Comparison of ENCODE assay signal across 18 cellular contexts in the genomic region with DNA sequence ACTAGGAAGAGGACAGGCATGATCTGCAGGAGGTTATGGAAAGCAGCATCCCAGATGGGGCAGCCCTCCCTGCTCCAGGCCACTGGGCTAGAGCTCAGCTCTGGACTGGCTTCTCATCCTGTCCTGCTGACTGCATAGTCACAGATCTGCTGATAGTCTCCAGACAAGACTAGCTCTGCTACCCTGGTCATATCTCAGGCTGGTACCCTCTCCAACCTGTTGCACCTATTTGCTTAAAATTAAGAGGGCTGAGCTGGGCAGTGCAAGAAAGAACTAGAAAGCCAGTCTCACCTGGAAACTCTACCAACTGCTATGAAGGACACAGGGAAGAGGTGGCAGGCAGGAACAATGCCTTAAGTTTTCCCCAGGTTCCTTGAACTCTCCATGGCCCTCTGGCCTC. TPM values are rescaled to one million over a fixed set of nuclear protein-coding genes. Genes with fewer than 3 reads are reported as not detected.
DNase-seq lines count a peak whose midpoint lies in the region; ATAC-seq and TF ChIP-seq lines count a peak whose summit lies in the region.
"Had no signal": no experiment of that assay in that cellular context is flagged by ENCODE, and none has a peak within 500 bp of the region (broad histone marks: within the 10 kb centered on the region; RNA-seq: fewer than 3 reads in every experiment).

No MANE protein-coding gene starts in this region.

- intact Hi-C loops in psoas muscle (cut with DNase I): no loop called here
- intact Hi-C loops in activated T-helper 2 cell treated with anti-CD3 and anti-CD28 coated beads, Interferon-gamma antibody, Interleukin-2, Interleukin-4, amounts not matched to agents 10 μg/mL and 5 μg/mL and 100 μg/mL, durations not matched to agents 14 hours and 24 hours and 36 hours (cut with micrococcal nuclease): loop anchor here (1.0 kb wide), 1 partner anchor 7 kb away; no protein-coding TSS in a partner anchor

- no peak for ATAC-seq in psoas muscle
- no peak for ATAC-seq in GM21528 (IDR thresholded peaks at IDR 0.05; ENCODE audit: low FRiP score, unreplicated experiment)
- no peak for ATAC-seq in HG02610 (IDR thresholded peaks at IDR 0.05; ENCODE audit: unreplicated experiment)
- ATAC-seq: lower lobe of right lung, Panc1 had no signal

- no peak overlapping the region for H3K27ac Mint-ChIP-seq in activated T-helper 2 cell treated with anti-CD3 and anti-CD28 coated beads, Interferon-gamma antibody, Interleukin-2, Interleukin-4, amounts not matched to agents 10 μg/mL and 5 μg/mL and 100 μg/mL, durations not matched to agents 14 hours and 24 hours and 36 hours

- H3K9ac ChIP-seq in Karpas-422 (ENCODE audit: low read length): peak overlapping the region; percentile 67

- H3K9me2 ChIP-seq in Karpas-422 (replicated peaks; ENCODE audit: insufficient read depth, low read length): no peaks in the 10 kb centered on the region

- H3K4me3 ChIP-seq in Karpas-422 (ENCODE audit: low read length): peak overlapping the region; percentile 39
- H3K4me3 ChIP-seq in effector memory CD4-positive, alpha-beta T cell (ENCODE audit: insufficient read depth, low read depth, low read length, poor library complexity, severe bottlenecking): no peak overlapping the region
- H3K4me3 ChIP-seq in psoas muscle: no peak overlapping the region
- H3K4me3 ChIP-seq: lower lobe of right lung, smooth muscle cell had no signal

- no peak overlapping the region for H3K4me3 Mint-ChIP-seq in activated T-helper 2 cell treated with anti-CD3 and anti-CD28 coated beads, Interferon-gamma antibody, Interleukin-2, Interleukin-4, amounts not matched to agents 10 μg/mL and 5 μg/mL and 100 μg/mL, durations not matched to agents 14 hours and 24 hours and 36 hours (ENCODE audit: low read depth)

- H3K4me1 ChIP-seq in Karpas-422 (ENCODE audit: low read length) (peaks cover 99% of the 10 kb centered on the region), psoas muscle (peaks cover 47% of the 10 kb centered on the region)
- H3K4me1 ChIP-seq in effector memory CD4-positive, alpha-beta T cell (ENCODE audit: control insufficient read depth, insufficient read depth, low read length, poor library complexity, severe bottlenecking): peaks cover 78% of the 10 kb centered on the region

- peaks cover 45% of the 10 kb centered on the region for H3K4me1 Mint-ChIP-seq in activated T-helper 2 cell treated with anti-CD3 and anti-CD28 coated beads, Interferon-gamma antibody, Interleukin-2, Interleukin-4, amounts not matched to agents 10 μg/mL and 5 μg/mL and 100 μg/mL, durations not matched to agents 14 hours and 24 hours and 36 hours (ENCODE audit: low read depth)

- TF ChIP-seq CTCF in C4-2B (conservative IDR thresholded peaks at IDR 0.05): no peak
- no peak for TF ChIP-seq CTCF in psoas muscle (IDR thresholded peaks at IDR 0.05)

- H3K9me3 ChIP-seq in Karpas-422 (ENCODE audit: low read length) (no peaks in the 10 kb centered on the region), psoas muscle (no peaks in the 10 kb centered on the region)
- no peaks in the 10 kb centered on the region for H3K9me3 ChIP-seq in effector memory CD4-positive, alpha-beta T cell (ENCODE audit: control insufficient read depth, low read length)
- H3K9me3 ChIP-seq: lower lobe of right lung had no signal

- peak overlapping the region; percentile 76 for H3K4me2 ChIP-seq in Karpas-422 (ENCODE audit: low read depth, low read length, poor library complexity, severe bottlenecking)
- H3K4me2 ChIP-seq: smooth muscle cell had no signal

- peaks cover 65% of the 10 kb centered on the region for H3K79me2 ChIP-seq in Karpas-422 (ENCODE audit: low read length)

- no peaks in the 10 kb centered on the region for H3K9me3 Mint-ChIP-seq in activated T-helper 2 cell treated with anti-CD3 and anti-CD28 coated beads, Interferon-gamma antibody, Interleukin-2, Interleukin-4, amounts not matched to agents 10 μg/mL and 5 μg/mL and 100 μg/mL, durations not matched to agents 14 hours and 24 hours and 36 hours

- H3K36me3 ChIP-seq in Karpas-422 (ENCODE audit: insufficient read depth, low read length) (peaks cover 24% of the 10 kb centered on the region), psoas muscle (ENCODE audit: insufficient read depth in 1 of 2, low read depth in 1 of 2) (no peaks in the 10 kb centered on the region)
- peaks cover 25% of the 10 kb centered on the region for H3K36me3 ChIP-seq in effector memory CD4-positive, alpha-beta T cell (ENCODE audit: control insufficient read depth, insufficient read depth, low read length)

- peak overlapping the region; percentile 60 for H3K27ac ChIP-seq in C4-2B
- H3K27ac ChIP-seq in Karpas-422 (ENCODE audit: low read length): no peak overlapping the region
- H3K27ac ChIP-seq in effector memory CD4-positive, alpha-beta T cell (ENCODE audit: insufficient read depth, low read length, poor library complexity, severe bottlenecking): peak overlapping the region; percentile 55
- H3K27ac ChIP-seq in psoas muscle: peak overlapping the region; percentile 26
- H3K27ac ChIP-seq: HL-60, lower lobe of right lung had no signal

- DNase-seq in Karpas-422 (no peak), psoas muscle (no peak), T-helper 9 cell (no peak)
- DNase-seq in effector memory CD4-positive, alpha-beta T cell: no peak
- DNase-seq in activated T-helper 2 cell treated with anti-CD3 and anti-CD28 coated beads, Interferon-gamma antibody, Interleukin-2, Interleukin-4, amounts not matched to agents 10 μg/mL and 5 μg/mL and 100 μg/mL, durations not matched to agents 14 hours and 24 hours and 36 hours (ENCODE audit: low spot score): no peak
- DNase-seq: activated CD4-positive, CD25-positive, alpha-beta regulatory T cell; C1 segment of cervical spinal cord; effector CD4-positive, alpha-beta T cell; HCEC 1CT; lower lobe of right lung; NCI-H510A; SW 1271 had no signal

- peaks cover 33% of the 10 kb centered on the region for H4K20me1 ChIP-seq in Karpas-422 (ENCODE audit: insufficient read depth, low read depth, low read length)

- peaks cover 44% of the 10 kb centered on the region for H3K36me3 Mint-ChIP-seq in activated T-helper 2 cell treated with anti-CD3 and anti-CD28 coated beads, Interferon-gamma antibody, Interleukin-2, Interleukin-4, amounts not matched to agents 10 μg/mL and 5 μg/mL and 100 μg/mL, durations not matched to agents 14 hours and 24 hours and 36 hours (ENCODE audit: low read depth)

- H3K27me3 Mint-ChIP-seq in activated T-helper 2 cell treated with anti-CD3 and anti-CD28 coated beads, Interferon-gamma antibody, Interleukin-2, Interleukin-4, amounts not matched to agents 10 μg/mL and 5 μg/mL and 100 μg/mL, durations not matched to agents 14 hours and 24 hours and 36 hours (ENCODE audit: low read depth): no peaks in the 10 kb centered on the region

- H3K27me3 ChIP-seq in Karpas-422 (ENCODE audit: low read length): no peaks in the 10 kb centered on the region
- no peaks in the 10 kb centered on the region for H3K27me3 ChIP-seq in effector memory CD4-positive, alpha-beta T cell (replicated peaks; ENCODE audit: control insufficient read depth, insufficient read depth, low read length, poor library complexity, severe bottlenecking)
- H3K27me3 ChIP-seq in psoas muscle (ENCODE audit: insufficient read depth in 3 of 3, low read length in 2 of 3): no peaks in the 10 kb centered on the region

- no peak overlapping the region for H2AFZ ChIP-seq in Karpas-422 (ENCODE audit: low read length)

RNA-seq across cellular contexts. Expression of gene ITPKB, which starts 40.4 kb away (rescaled TPM):
- total RNA-seq in Karpas-422 (2014; rRNA removed; shearing (Covaris generic); ENCODE audit: low replicate concordance): 79.0 and 132 TPM in 2 replicates
- 10 to 100 TPM in 3 of 4 donors, 1 to 10 TPM in 1; 7.7 to 14.1 (median 12.3) TPM for total RNA-seq in psoas muscle
- polyA plus RNA-seq in psoas muscle: 1 to 10 TPM; 3.9 to 8.9 (median 8.4) TPM
- total RNA-seq in activated T-helper 2 cell treated with anti-CD3 and anti-CD28 coated beads, Interferon-gamma antibody, Interleukin-2, Interleukin-4, amounts not matched to agents 10 μg/mL and 5 μg/mL and 100 μg/mL, durations not matched to agents 14 hours and 24 hours and 36 hours: 27.6 and 30.0 TPM in 2 replicates
